8 cellular contexts compared by ENCODE assay signal in genomic region chr10:21173964-21174669, GRCh38.
DNase-seq lines count a peak whose midpoint lies in the region; ATAC-seq and TF ChIP-seq lines count a peak whose summit lies in the region.

No MANE protein-coding gene starts in this region.

- peak overlapping the region; percentile 75 for H3K4me3 ChIP-seq in left ventricle myocardium inferior
- peak overlapping the region; percentile 61 for H3K4me3 ChIP-seq in psoas muscle
- H3K4me3 ChIP-seq in effector memory CD4-positive, alpha-beta T cell (ENCODE audit: insufficient read depth, low read depth, low read length, poor library complexity, severe bottlenecking) = no peak overlapping the region

- intact Hi-C loops in left ventricle myocardium inferior (cut with micrococcal nuclease) (no loop called here), psoas muscle (cut with DNase I) (no loop called here)

- H3K27me3 ChIP-seq in left ventricle myocardium inferior (ENCODE audit: low read depth) = peaks cover 48% of the 10 kb centered on the region
- H3K27me3 ChIP-seq in psoas muscle (ENCODE audit: insufficient read depth in 3 of 3, low read length in 2 of 3) = peaks cover 0 to 50% (median 10%) of the 10 kb centered on the region in 3 donors
- no peaks in the 10 kb centered on the region for H3K27me3 ChIP-seq in effector memory CD4-positive, alpha-beta T cell (replicated peaks; ENCODE audit: control insufficient read depth, insufficient read depth, low read length, poor library complexity, severe bottlenecking)

- H3K4me1 ChIP-seq in left ventricle myocardium inferior (peaks cover 25% of the 10 kb centered on the region), psoas muscle (no peaks in the 10 kb centered on the region)
- no peaks in the 10 kb centered on the region for H3K4me1 ChIP-seq in effector memory CD4-positive, alpha-beta T cell (ENCODE audit: control insufficient read depth, insufficient read depth, low read length, poor library complexity, severe bottlenecking)

- TF ChIP-seq CTCF in left ventricle myocardium inferior (IDR thresholded peaks at IDR 0.05; ENCODE audit: borderline replicate concordance) (no peak), psoas muscle (IDR thresholded peaks at IDR 0.05) (no peak)

- H3K36me3 ChIP-seq in left ventricle myocardium inferior (no peaks in the 10 kb centered on the region), psoas muscle (ENCODE audit: insufficient read depth in 1 of 2, low read depth in 1 of 2) (no peaks in the 10 kb centered on the region)
- no peaks in the 10 kb centered on the region for H3K36me3 ChIP-seq in effector memory CD4-positive, alpha-beta T cell (ENCODE audit: control insufficient read depth, insufficient read depth, low read length)

- H3K27ac ChIP-seq in left ventricle myocardium inferior (replicated peaks) (peak overlapping the region; percentile 76), psoas muscle (no peak overlapping the region)
- H3K27ac ChIP-seq in effector memory CD4-positive, alpha-beta T cell (ENCODE audit: insufficient read depth, low read length, poor library complexity, severe bottlenecking) = no peak overlapping the region

- no peaks in the 10 kb centered on the region for H3K36me3 Mint-ChIP-seq in activated naive CD8-positive, alpha-beta T cell treated with anti-CD3 and anti-CD28 coated beads for 36 hours

- H3K4me1 Mint-ChIP-seq in activated naive CD8-positive, alpha-beta T cell treated with anti-CD3 and anti-CD28 coated beads for 36 hours = peaks cover 8% of the 10 kb centered on the region

- H3K27ac Mint-ChIP-seq in activated naive CD8-positive, alpha-beta T cell treated with anti-CD3 and anti-CD28 coated beads for 36 hours = no peak overlapping the region

- H3K9me3 ChIP-seq in left ventricle myocardium inferior (replicated peaks) (no peaks in the 10 kb centered on the region), psoas muscle (no peaks in the 10 kb centered on the region)
- no peaks in the 10 kb centered on the region for H3K9me3 ChIP-seq in effector memory CD4-positive, alpha-beta T cell (ENCODE audit: control insufficient read depth, low read length)

- peaks cover 66% of the 10 kb centered on the region for H3K27me3 Mint-ChIP-seq in activated naive CD8-positive, alpha-beta T cell treated with anti-CD3 and anti-CD28 coated beads for 36 hours

- no peaks in the 10 kb centered on the region for H3K9me3 Mint-ChIP-seq in activated naive CD8-positive, alpha-beta T cell treated with anti-CD3 and anti-CD28 coated beads for 36 hours

- peak; percentile 14 to 30 for DNase-seq in activated CD4-positive, alpha-beta T cell treated with anti-CD3 and anti-CD28 coated beads for 24 hours (ENCODE audit: low read depth in 2 of 2)
- DNase-seq in activated CD4-positive, alpha-beta T cell treated with anti-CD3 and anti-CD28 coated beads, Interleukin-2, amount 50 U/mL, for 1 hour = no peak
- DNase-seq in NCI-H1105 treated with DMSO at 0.1 percent for 48 hours (lab: John Stamatoyannopoulos, UW) (peak; percentile 51), left ventricle myocardium inferior (peak; percentile 47), psoas muscle (peak; percentile 29 to 48), NCI-H446 (lab: John Stamatoyannopoulos, UW) (no peak)
- peak; percentile 62 for DNase-seq in activated naive CD8-positive, alpha-beta T cell treated with anti-CD3 and anti-CD28 coated beads for 36 hours
- no peak for DNase-seq in effector memory CD4-positive, alpha-beta T cell

- WGBS in psoas muscle, 3 donors = 1 to 4% (median 2%) methylated on average over 19 to 80 of the region's 80 CpGs

- peak overlapping the region; percentile 32 for H3K4me3 Mint-ChIP-seq in activated naive CD8-positive, alpha-beta T cell treated with anti-CD3 and anti-CD28 coated beads for 36 hours

- peak in 3 of 4 donors; percentile 37 to 59 (median 41) for ATAC-seq in psoas muscle

Comparison
In these comparisons a context has a peak if more than half of its experiments do, and no peak if none do; other contexts are left out.
1. DNase-seq: peak in activated CD4-positive, alpha-beta T cell treated with anti-CD3 and anti-CD28 coated beads for 24 hours (2 of 2), NCI-H1105 treated with DMSO at 0.1 percent for 48 hours (single experiment), activated naive CD8-positive, alpha-beta T cell treated with anti-CD3 and anti-CD28 coated beads for 36 hours (single experiment), left ventricle myocardium inferior (single experiment) and psoas muscle (2 of 2); none in activated CD4-positive, alpha-beta T cell treated with anti-CD3 and anti-CD28 coated beads, Interleukin-2, amount 50 U/mL, for 1 hour (single experiment), NCI-H446 (0 of 2) and effector memory CD4-positive, alpha-beta T cell (0 of 3).